ENCODE assay signal across 8 cellular contexts in the genomic region with DNA sequence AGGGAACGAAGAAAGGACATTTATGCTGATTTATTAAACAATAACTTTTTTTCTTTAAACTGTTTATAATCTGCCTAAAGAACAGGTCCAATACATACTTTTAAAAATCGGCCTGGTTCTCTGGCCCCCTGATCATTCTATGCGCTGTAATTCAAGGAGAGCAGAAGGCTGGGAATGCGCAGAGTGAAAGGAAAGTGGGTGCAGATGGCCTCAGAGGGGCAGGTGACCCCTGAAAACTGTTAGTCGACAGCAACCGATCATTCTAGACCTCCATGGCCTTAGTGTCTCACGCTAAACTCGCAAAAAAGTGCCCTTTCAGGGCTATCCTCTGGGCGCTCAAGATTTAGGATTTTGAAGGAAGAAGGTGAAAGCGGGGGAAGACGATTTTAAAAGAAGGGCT. TPM values are rescaled to one million over a fixed set of nuclear protein-coding genes. Genes with fewer than 3 reads are reported as not detected.
DNase-seq lines count a peak whose midpoint lies in the region; ATAC-seq and TF ChIP-seq lines count a peak whose summit lies in the region.

No MANE protein-coding gene starts in this region.

- no peaks in the 10 kb centered on the region for H3K9me3 ChIP-seq in spleen

- peaks cover 37% of the 10 kb centered on the region for H3K4me1 Mint-ChIP-seq in HFFc6 (ENCODE audit: low read depth)
- H3K4me1 Mint-ChIP-seq in activated naive CD8-positive, alpha-beta T cell treated with anti-CD3 and anti-CD28 coated beads, Interleukin-2, amount 50 U/mL, for 24 hours, result peaks cover 17% of the 10 kb centered on the region
- peaks cover 20 to 26% of the 10 kb centered on the region in 2 donors for H3K4me1 Mint-ChIP-seq in immature natural killer cell

- H3K4me3 ChIP-seq in spleen, result peak overlapping the region in 7 of 8 donors; percentile 63 to 82 (median 76)

- H3K9me3 Mint-ChIP-seq in HFFc6 (no peaks in the 10 kb centered on the region), immature natural killer cell (peaks cover 0 to 1% (median 0%) of the 10 kb centered on the region in 6 donors)
- H3K9me3 Mint-ChIP-seq in activated naive CD8-positive, alpha-beta T cell treated with anti-CD3 and anti-CD28 coated beads, Interleukin-2, amount 50 U/mL, for 24 hours, result no peaks in the 10 kb centered on the region

- no peak for ATAC-seq in activated naive CD8-positive, alpha-beta T cell treated with anti-CD3 and anti-CD28 coated beads, Interleukin-2, amount 50 U/mL, for 24 hours
- ATAC-seq in HG02588 (IDR thresholded peaks at IDR 0.05; ENCODE audit: unreplicated experiment), result no peak

- WGBS in spleen, 5 donors, result 46 to 57% (median 51%) methylated on average over 11 of the region's 11 CpGs

- no peak for TF ChIP-seq CTCF in HFFc6 (IDR thresholded peaks at IDR 0.05)
- TF ChIP-seq CTCF in spleen (IDR thresholded peaks at IDR 0.05 in 8 of 11, conservative IDR thresholded peaks at IDR 0.05 in 3 of 11), result no peak

- no peak for TF ChIP-seq POLR2A in spleen (IDR thresholded peaks at IDR 0.05)

- intact Hi-C loops in spleen (cut with DNase I; ENCODE audit: low total_unique reads), result loop anchor here (10.0 kb wide), 1 partner anchor 428 kb away; no protein-coding TSS in a partner anchor

- H3K27ac ChIP-seq in spleen, result peak overlapping the region in 6 of 8 donors; percentile 26 to 81 (median 80)

- H3K4me3 Mint-ChIP-seq in HFFc6 (peak overlapping the region; percentile 99), immature natural killer cell (peak overlapping the region; percentile 78 to 90 (median 83))
- H3K4me3 Mint-ChIP-seq in activated naive CD8-positive, alpha-beta T cell treated with anti-CD3 and anti-CD28 coated beads, Interleukin-2, amount 50 U/mL, for 24 hours, result peak overlapping the region; percentile 75

- peaks cover 0 to 34% (median 26%) of the 10 kb centered on the region in 6 donors for H3K4me1 ChIP-seq in spleen

- DNase-seq in HFFc6 (no peak), immature natural killer cell (no peak), spleen (no peak), RPMI8226 (no peak), NCI-H510A (lab: John Stamatoyannopoulos, UW) (no peak), GM19238 (ENCODE audit: insufficient read length, low spot score) (no peak)
- DNase-seq in activated naive CD8-positive, alpha-beta T cell treated with anti-CD3 and anti-CD28 coated beads, Interleukin-2, amount 50 U/mL, for 24 hours, result no peak

- H3K27me3 ChIP-seq in spleen (replicated peaks in 1 of 7), result peaks cover 0 to 78% (median 5%) of the 10 kb centered on the region in 7 donors

- H3K36me3 ChIP-seq in spleen, result no peaks in the 10 kb centered on the region

- H3K27ac Mint-ChIP-seq in HFFc6, result peak overlapping the region; percentile 82
- H3K27ac Mint-ChIP-seq in activated naive CD8-positive, alpha-beta T cell treated with anti-CD3 and anti-CD28 coated beads, Interleukin-2, amount 50 U/mL, for 24 hours, result no peak overlapping the region
- no peak overlapping the region for H3K27ac Mint-ChIP-seq in immature natural killer cell

- H3K36me3 Mint-ChIP-seq in HFFc6 (ENCODE audit: low read depth), result no peaks in the 10 kb centered on the region
- no peaks in the 10 kb centered on the region for H3K36me3 Mint-ChIP-seq in activated naive CD8-positive, alpha-beta T cell treated with anti-CD3 and anti-CD28 coated beads, Interleukin-2, amount 50 U/mL, for 24 hours (ENCODE audit: low read depth)
- H3K36me3 Mint-ChIP-seq in immature natural killer cell, result no peaks in the 10 kb centered on the region

- H3K27me3 Mint-ChIP-seq in HFFc6 (ENCODE audit: insufficient read depth), result peaks cover 3% of the 10 kb centered on the region; the same call in 1 of the 2 replicates
- peaks cover 36% of the 10 kb centered on the region for H3K27me3 Mint-ChIP-seq in activated naive CD8-positive, alpha-beta T cell treated with anti-CD3 and anti-CD28 coated beads, Interleukin-2, amount 50 U/mL, for 24 hours
- peaks cover 5 to 19% (median 7%) of the 10 kb centered on the region in 3 donors for H3K27me3 Mint-ChIP-seq in immature natural killer cell (ENCODE audit: low read depth in 3 of 3)

RNA-seq across cellular contexts. Expression of a gene that starts 2.2 kb away (rescaled TPM):
- total RNA-seq in HFFc6 (2021; fragmentation: NEBNext Ultra II Directional; extraction: Animal tissue kit (Norgen Biotek cat#: 25700)), result 10 to 100 TPM; 13.3 to 23.2 (median 18.6) TPM
- polyA plus RNA-seq in immature natural killer cell (1 to 10 TPM; 1.1 to 2.2 (median 1.3) TPM), spleen (1 to 10 TPM in 1 of 3 donors, under 1 TPM in 2; 0.91 to 1.3 (median 0.99) TPM)
- total RNA-seq in spleen, result 10 to 100 TPM in 3 of 7 donors, 1 to 10 TPM in 4; 8.8 to 15.1 (median 9.6) TPM
